In the genomic region with DNA sequence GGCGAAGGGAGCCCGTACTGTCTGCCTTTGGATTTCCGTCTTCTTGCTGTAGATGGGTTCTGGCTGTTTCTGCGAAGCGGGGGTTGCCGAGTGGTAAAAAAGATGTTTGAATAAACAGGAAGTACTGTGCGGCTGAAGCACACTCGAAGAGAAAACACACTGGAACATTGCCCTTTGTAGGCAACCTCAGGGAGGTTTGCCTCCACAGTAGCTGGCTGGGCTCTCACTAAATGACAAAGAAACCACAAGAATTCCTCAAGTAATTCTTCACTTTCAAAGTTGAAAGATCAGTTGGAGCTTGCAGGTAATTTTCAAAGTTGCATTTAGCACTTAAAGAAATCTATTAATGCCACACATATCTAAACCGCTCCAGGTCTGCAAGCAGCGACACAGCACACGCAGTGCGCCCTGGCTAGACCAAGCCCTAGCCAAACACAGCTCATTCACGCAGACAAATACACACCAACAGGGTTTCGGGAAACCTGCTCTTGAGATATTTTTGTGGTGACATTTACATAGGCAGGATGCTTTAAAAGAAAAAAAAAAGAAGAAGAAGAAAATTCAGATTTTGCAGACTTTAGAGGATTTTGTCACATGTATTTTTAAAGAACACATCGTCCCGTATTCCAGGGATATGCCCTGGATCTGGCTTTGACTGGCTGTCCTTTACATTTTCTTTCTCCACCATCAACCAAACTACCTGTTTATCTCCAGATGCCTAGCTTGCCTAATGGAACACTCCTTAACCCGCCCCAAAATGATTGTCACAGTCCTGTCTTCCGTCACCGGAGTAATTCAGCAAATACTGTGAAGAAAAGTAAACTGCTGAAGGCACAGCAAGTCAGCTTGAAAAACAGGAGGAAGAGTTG, we compare ENCODE assay signal across 8 cellular contexts.
DNase-seq lines count a peak whose midpoint lies in the region; ATAC-seq, FAIRE-seq and TF ChIP-seq lines count a peak whose summit lies in the region.

No MANE protein-coding gene starts in this region.

- ATAC-seq in GM18511 (IDR thresholded peaks at IDR 0.05; ENCODE audit: unreplicated experiment) (peak; percentile 80), HG03103 (IDR thresholded peaks at IDR 0.05; ENCODE audit: low read depth, unreplicated experiment) (peak; percentile 59), gastroesophageal sphincter (peak; percentile 67)

- WGBS in gastroesophageal sphincter (ENCODE audit: low coverage in 1 of 2), 2 donors = 2 to 12% methylated on average over 11 to 16 of the region's 19 CpGs
- WGBS in thymus = 19% methylated on average over 19 of the region's 19 CpGs

- H3K9me3 ChIP-seq in gastroesophageal sphincter = no peaks in the 10 kb centered on the region
- no peaks in the 10 kb centered on the region for H3K9me3 ChIP-seq in thymus (ENCODE audit: control insufficient read depth)

- FAIRE-seq in RCC 7860 (lab: Jason Lieb, UNC) (peak; percentile 84), frontal cortex (lab: Jason Lieb, UNC) (no peak)

- TF ChIP-seq EP300 in gastroesophageal sphincter (IDR thresholded peaks at IDR 0.05) = no peak

- TF ChIP-seq CTCF in gastroesophageal sphincter (IDR thresholded peaks at IDR 0.05) = peak in 1 of 4 experiments; percentile 8

- no peaks in the 10 kb centered on the region for H3K27me3 ChIP-seq in gastroesophageal sphincter
- no peaks in the 10 kb centered on the region for H3K27me3 ChIP-seq in thymus (ENCODE audit: control insufficient read depth, insufficient read depth)

- DNase-seq in RCC 7860 (ENCODE audit: low spot score) = peak; percentile 77
- peak; percentile 59 for DNase-seq in activated gamma-delta T cell treated with anti-CD3 and anti-CD28 coated beads, Interleukin-2, amount 50 U/mL, for 16 hours (ENCODE audit: low read depth)
- DNase-seq in nucleus accumbens (lab: John Stamatoyannopoulos, UW) = peak in 33 of 56 donors; percentile 5 to 62 (median 24)
- no peak for DNase-seq in frontal cortex (ENCODE audit: low spot score in 2 of 2)

- H3K4me1 ChIP-seq in gastroesophageal sphincter (peaks cover 13 to 85% (median 15%) of the 10 kb centered on the region in 3 donors), thymus (ENCODE audit: control insufficient read depth, insufficient read depth, low read length) (peaks cover 22% of the 10 kb centered on the region)

- peak; percentile 39 to 49 for TF ChIP-seq POLR2A in gastroesophageal sphincter (IDR thresholded peaks at IDR 0.05)

- peak overlapping the region; percentile 57 to 89 for H3K4me3 ChIP-seq in gastroesophageal sphincter
- peak overlapping the region; percentile 86 for H3K4me3 ChIP-seq in thymus (ENCODE audit: low read length)

- H3K27ac ChIP-seq in gastroesophageal sphincter = peak overlapping the region; percentile 83 to 97 (median 90)
- peak overlapping the region; percentile 89 for H3K27ac ChIP-seq in thymus (ENCODE audit: low read depth)

- H3K36me3 ChIP-seq in gastroesophageal sphincter (no peaks in the 10 kb centered on the region), thymus (ENCODE audit: control insufficient read depth, insufficient read depth) (no peaks in the 10 kb centered on the region)

Comparison
In these comparisons a context has a peak if more than half of its experiments do, and no peak if none do; other contexts are left out.
1. DNase-seq: peak in RCC 7860 (single experiment), activated gamma-delta T cell treated with anti-CD3 and anti-CD28 coated beads, Interleukin-2, amount 50 U/mL, for 16 hours (single experiment) and nucleus accumbens (33 of 56); none in frontal cortex (0 of 2).
2. Peak in every context shown above with its lines, with median percentiles within 50 percentile points of each other: ATAC-seq.